ENCODE assay signal across 1 cellular context in the genomic region with DNA sequence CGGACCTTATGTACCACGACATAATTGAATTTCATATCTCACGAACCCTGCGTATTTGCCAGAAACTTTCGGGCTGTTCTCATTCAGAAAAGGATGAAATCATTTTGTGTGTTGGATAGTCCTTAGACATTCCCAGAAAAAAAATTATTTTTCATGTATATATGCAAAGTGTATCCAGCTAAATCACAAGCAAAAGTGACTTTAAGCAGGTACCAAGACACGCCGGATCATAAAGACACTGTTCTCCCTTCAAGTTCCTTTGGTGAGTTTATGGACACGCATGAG.
TF ChIP-seq lines count a peak whose summit lies in the region.

No MANE protein-coding gene starts in this region.

TF ChIP-seq in H1, 55 proteins besides CTCF, POLR2A, EP300 and RAD21:
- peak; percentile 3 for TF ChIP-seq ASH2L (IDR thresholded peaks at IDR 0.05; ENCODE audit: low read length)
- TF ChIP-seq KDM5A (IDR thresholded peaks at IDR 0.05; ENCODE audit: low read length), result no peak
